Comparison of ENCODE assay signal across 1 cellular context in genomic region chr17:60559995-60560859, GRCh38.
TF ChIP-seq lines count a peak whose summit lies in the region.

No MANE protein-coding gene starts in this region.

TF ChIP-seq in HepG2, 621 proteins besides CTCF, POLR2A, EP300 and RAD21 (continued from another document and continues in another):
- TF ChIP-seq, protein P1, sequence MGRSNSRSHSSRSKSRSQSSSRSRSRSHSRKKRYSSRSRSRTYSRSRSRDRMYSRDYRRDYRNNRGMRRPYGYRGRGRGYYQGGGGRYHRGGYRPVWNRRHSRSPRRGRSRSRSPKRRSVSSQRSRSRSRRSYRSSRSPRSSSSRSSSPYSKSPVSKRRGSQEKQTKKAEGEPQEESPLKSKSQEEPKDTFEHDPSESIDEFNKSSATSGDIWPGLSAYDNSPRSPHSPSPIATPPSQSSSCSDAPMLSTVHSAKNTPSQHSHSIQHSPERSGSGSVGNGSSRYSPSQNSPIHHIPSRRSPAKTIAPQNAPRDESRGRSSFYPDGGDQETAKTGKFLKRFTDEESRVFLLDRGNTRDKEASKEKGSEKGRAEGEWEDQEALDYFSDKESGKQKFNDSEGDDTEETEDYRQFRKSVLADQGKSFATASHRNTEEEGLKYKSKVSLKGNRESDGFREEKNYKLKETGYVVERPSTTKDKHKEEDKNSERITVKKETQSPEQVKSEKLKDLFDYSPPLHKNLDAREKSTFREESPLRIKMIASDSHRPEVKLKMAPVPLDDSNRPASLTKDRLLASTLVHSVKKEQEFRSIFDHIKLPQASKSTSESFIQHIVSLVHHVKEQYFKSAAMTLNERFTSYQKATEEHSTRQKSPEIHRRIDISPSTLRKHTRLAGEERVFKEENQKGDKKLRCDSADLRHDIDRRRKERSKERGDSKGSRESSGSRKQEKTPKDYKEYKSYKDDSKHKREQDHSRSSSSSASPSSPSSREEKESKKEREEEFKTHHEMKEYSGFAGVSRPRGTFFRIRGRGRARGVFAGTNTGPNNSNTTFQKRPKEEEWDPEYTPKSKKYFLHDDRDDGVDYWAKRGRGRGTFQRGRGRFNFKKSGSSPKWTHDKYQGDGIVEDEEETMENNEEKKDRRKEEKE (IDR thresholded peaks at IDR 0.05) = no peak
- TF ChIP-seq MAFK (conservative IDR thresholded peaks at IDR 0.05 in 1 of 2, IDR thresholded peaks at IDR 0.05 in 1 of 2; ENCODE audit: low read length in 2 of 2) (peak; percentile 6 to 9; a peak in 1 of 4 replicates), ZNF850 (CRISPR knock-in tag; conservative IDR thresholded peaks at IDR 0.05) (no peak; the same call in 1 of the 2 replicates), ERF (CRISPR knock-in tag; IDR thresholded peaks at IDR 0.05) (peak; percentile 57; the same call in 1 of the 2 replicates), FIP1L1 (IDR thresholded peaks at IDR 0.05; ENCODE audit: borderline replicate concordance, insufficient read depth, low read depth, low read length) (no peak), PBX2 (CRISPR knock-in tag; IDR thresholded peaks at IDR 0.05) (no peak), ZNF709 (CRISPR knock-in tag; IDR thresholded peaks at IDR 0.05) (no peak), IKZF1 (IDR thresholded peaks at IDR 0.05) (no peak), CBX1 (IDR thresholded peaks at IDR 0.05; ENCODE audit: low read depth) (no peak), RELA (CRISPR knock-in tag; IDR thresholded peaks at IDR 0.05) (0 out of 2 replicates have a peak, but pooled peaks have one; percentile 19), ZNF34 (CRISPR knock-in tag; IDR thresholded peaks at IDR 0.05; ENCODE audit: borderline replicate concordance) (peak; percentile 70; the same call in 1 of the 2 replicates), SP1 (IDR thresholded peaks at IDR 0.05) (no peak), SP1 (CRISPR knock-in tag; IDR thresholded peaks at IDR 0.05) (0 out of 2 replicates have a peak, but pooled peaks have one; percentile 20), ARNT (IDR thresholded peaks at IDR 0.05) (no peak), ZBTB46 (CRISPR knock-in tag; IDR thresholded peaks at IDR 0.05; ENCODE audit: borderline replicate concordance) (no peak), HMG20A (CRISPR knock-in tag; IDR thresholded peaks at IDR 0.05; ENCODE audit: borderline replicate concordance) (peak; percentile 71; the same call in 1 of the 2 replicates), FOXA3 (CRISPR knock-in tag; IDR thresholded peaks at IDR 0.05) (peak; percentile 63; the same call in 1 of the 2 replicates), MAFG (CRISPR knock-in tag; IDR thresholded peaks at IDR 0.05) (no peak), FOXK1 (CRISPR knock-in tag; IDR thresholded peaks at IDR 0.05; ENCODE audit: borderline replicate concordance, low read depth) (peak; percentile 26; the same call in 1 of the 2 replicates), ZNF878 (CRISPR knock-in tag; IDR thresholded peaks at IDR 0.05) (no peak), ZNF33A (CRISPR knock-in tag; IDR thresholded peaks at IDR 0.05; ENCODE audit: borderline replicate concordance) (no peak), NFATC3 (CRISPR knock-in tag; IDR thresholded peaks at IDR 0.05) (no peak), SUZ12 (IDR thresholded peaks at IDR 0.05; ENCODE audit: low read depth, low read length) (no peak), ZNF749 (CRISPR knock-in tag; IDR thresholded peaks at IDR 0.05; ENCODE audit: borderline replicate concordance) (no peak; the same call in 1 of the 2 replicates), ATF1 (CRISPR knock-in tag; IDR thresholded peaks at IDR 0.05) (no peak), FOXA1 (IDR thresholded peaks at IDR 0.05) (no peak), FOXA1 (CRISPR knock-in tag; IDR thresholded peaks at IDR 0.05) (no peak; the same call in 1 of the 2 replicates), EEA1 (CRISPR knock-in tag; IDR thresholded peaks at IDR 0.05; ENCODE audit: borderline replicate concordance) (no peak), PITX1 (CRISPR knock-in tag; IDR thresholded peaks at IDR 0.05) (peak; percentile 87), BRF2 (CRISPR knock-in tag; IDR thresholded peaks at IDR 0.05) (no peak), GTF3A (CRISPR knock-in tag; conservative IDR thresholded peaks at IDR 0.05) (no peak), SRF (IDR thresholded peaks at IDR 0.05; ENCODE audit: low read depth, low read length) (no peak), RBM39 (IDR thresholded peaks at IDR 0.05; ENCODE audit: low read depth, low read length, poor library complexity, severe bottlenecking) (no peak), ZFX (CRISPR knock-in tag; IDR thresholded peaks at IDR 0.05; ENCODE audit: low read depth) (peak; percentile 53), ZNF382 (CRISPR knock-in tag; IDR thresholded peaks at IDR 0.05; ENCODE audit: borderline replicate concordance) (no peak), PHF5A (CRISPR knock-in tag; IDR thresholded peaks at IDR 0.05; ENCODE audit: low read depth, unreplicated experiment) (no peak), SP140L (CRISPR knock-in tag; IDR thresholded peaks at IDR 0.05; ENCODE audit: borderline replicate concordance) (no peak), POGZ (CRISPR knock-in tag; IDR thresholded peaks at IDR 0.05) (peak; percentile 84), SMAD3 (CRISPR knock-in tag; IDR thresholded peaks at IDR 0.05) (peak; percentile 97)
- TF ChIP-seq, protein P2, sequence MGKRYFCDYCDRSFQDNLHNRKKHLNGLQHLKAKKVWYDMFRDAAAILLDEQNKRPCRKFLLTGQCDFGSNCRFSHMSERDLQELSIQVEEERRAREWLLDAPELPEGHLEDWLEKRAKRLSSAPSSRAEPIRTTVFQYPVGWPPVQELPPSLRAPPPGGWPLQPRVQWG (CRISPR knock-in tag; IDR thresholded peaks at IDR 0.05; ENCODE audit: borderline replicate concordance, low read depth) = no peak
- TF ChIP-seq, protein P3, sequence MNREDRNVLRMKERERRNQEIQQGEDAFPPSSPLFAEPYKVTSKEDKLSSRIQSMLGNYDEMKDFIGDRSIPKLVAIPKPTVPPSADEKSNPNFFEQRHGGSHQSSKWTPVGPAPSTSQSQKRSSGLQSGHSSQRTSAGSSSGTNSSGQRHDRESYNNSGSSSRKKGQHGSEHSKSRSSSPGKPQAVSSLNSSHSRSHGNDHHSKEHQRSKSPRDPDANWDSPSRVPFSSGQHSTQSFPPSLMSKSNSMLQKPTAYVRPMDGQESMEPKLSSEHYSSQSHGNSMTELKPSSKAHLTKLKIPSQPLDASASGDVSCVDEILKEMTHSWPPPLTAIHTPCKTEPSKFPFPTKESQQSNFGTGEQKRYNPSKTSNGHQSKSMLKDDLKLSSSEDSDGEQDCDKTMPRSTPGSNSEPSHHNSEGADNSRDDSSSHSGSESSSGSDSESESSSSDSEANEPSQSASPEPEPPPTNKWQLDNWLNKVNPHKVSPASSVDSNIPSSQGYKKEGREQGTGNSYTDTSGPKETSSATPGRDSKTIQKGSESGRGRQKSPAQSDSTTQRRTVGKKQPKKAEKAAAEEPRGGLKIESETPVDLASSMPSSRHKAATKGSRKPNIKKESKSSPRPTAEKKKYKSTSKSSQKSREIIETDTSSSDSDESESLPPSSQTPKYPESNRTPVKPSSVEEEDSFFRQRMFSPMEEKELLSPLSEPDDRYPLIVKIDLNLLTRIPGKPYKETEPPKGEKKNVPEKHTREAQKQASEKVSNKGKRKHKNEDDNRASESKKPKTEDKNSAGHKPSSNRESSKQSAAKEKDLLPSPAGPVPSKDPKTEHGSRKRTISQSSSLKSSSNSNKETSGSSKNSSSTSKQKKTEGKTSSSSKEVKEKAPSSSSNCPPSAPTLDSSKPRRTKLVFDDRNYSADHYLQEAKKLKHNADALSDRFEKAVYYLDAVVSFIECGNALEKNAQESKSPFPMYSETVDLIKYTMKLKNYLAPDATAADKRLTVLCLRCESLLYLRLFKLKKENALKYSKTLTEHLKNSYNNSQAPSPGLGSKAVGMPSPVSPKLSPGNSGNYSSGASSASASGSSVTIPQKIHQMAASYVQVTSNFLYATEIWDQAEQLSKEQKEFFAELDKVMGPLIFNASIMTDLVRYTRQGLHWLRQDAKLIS (CRISPR knock-in tag; IDR thresholded peaks at IDR 0.05) = no peak; the same call in 1 of the 2 replicates
- TF ChIP-seq, protein P4, sequence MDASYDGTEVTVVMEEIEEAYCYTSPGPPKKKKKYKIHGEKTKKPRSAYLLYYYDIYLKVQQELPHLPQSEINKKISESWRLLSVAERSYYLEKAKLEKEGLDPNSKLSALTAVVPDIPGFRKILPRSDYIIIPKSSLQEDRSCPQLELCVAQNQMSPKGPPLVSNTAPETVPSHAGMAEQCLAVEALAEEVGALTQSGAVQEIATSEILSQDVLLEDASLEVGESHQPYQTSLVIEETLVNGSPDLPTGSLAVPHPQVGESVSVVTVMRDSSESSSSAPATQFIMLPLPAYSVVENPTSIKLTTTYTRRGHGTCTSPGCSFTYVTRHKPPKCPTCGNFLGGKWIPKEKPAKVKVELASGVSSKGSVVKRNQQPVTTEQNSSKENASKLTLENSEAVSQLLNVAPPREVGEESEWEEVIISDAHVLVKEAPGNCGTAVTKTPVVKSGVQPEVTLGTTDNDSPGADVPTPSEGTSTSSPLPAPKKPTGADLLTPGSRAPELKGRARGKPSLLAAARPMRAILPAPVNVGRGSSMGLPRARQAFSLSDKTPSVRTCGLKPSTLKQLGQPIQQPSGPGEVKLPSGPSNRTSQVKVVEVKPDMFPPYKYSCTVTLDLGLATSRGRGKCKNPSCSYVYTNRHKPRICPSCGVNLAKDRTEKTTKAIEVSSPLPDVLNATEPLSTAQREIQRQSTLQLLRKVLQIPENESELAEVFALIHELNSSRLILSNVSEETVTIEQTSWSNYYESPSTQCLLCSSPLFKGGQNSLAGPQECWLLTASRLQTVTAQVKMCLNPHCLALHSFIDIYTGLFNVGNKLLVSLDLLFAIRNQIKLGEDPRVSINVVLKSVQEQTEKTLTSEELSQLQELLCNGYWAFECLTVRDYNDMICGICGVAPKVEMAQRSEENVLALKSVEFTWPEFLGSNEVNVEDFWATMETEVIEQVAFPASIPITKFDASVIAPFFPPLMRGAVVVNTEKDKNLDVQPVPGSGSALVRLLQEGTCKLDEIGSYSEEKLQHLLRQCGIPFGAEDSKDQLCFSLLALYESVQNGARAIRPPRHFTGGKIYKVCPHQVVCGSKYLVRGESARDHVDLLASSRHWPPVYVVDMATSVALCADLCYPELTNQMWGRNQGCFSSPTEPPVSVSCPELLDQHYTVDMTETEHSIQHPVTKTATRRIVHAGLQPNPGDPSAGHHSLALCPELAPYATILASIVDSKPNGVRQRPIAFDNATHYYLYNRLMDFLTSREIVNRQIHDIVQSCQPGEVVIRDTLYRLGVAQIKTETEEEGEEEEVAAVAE (CRISPR knock-in tag; IDR thresholded peaks at IDR 0.05; ENCODE audit: borderline replicate concordance) = 0 out of 2 replicates have a peak, but pooled peaks have one; percentile 40
- TF ChIP-seq, protein P5, sequence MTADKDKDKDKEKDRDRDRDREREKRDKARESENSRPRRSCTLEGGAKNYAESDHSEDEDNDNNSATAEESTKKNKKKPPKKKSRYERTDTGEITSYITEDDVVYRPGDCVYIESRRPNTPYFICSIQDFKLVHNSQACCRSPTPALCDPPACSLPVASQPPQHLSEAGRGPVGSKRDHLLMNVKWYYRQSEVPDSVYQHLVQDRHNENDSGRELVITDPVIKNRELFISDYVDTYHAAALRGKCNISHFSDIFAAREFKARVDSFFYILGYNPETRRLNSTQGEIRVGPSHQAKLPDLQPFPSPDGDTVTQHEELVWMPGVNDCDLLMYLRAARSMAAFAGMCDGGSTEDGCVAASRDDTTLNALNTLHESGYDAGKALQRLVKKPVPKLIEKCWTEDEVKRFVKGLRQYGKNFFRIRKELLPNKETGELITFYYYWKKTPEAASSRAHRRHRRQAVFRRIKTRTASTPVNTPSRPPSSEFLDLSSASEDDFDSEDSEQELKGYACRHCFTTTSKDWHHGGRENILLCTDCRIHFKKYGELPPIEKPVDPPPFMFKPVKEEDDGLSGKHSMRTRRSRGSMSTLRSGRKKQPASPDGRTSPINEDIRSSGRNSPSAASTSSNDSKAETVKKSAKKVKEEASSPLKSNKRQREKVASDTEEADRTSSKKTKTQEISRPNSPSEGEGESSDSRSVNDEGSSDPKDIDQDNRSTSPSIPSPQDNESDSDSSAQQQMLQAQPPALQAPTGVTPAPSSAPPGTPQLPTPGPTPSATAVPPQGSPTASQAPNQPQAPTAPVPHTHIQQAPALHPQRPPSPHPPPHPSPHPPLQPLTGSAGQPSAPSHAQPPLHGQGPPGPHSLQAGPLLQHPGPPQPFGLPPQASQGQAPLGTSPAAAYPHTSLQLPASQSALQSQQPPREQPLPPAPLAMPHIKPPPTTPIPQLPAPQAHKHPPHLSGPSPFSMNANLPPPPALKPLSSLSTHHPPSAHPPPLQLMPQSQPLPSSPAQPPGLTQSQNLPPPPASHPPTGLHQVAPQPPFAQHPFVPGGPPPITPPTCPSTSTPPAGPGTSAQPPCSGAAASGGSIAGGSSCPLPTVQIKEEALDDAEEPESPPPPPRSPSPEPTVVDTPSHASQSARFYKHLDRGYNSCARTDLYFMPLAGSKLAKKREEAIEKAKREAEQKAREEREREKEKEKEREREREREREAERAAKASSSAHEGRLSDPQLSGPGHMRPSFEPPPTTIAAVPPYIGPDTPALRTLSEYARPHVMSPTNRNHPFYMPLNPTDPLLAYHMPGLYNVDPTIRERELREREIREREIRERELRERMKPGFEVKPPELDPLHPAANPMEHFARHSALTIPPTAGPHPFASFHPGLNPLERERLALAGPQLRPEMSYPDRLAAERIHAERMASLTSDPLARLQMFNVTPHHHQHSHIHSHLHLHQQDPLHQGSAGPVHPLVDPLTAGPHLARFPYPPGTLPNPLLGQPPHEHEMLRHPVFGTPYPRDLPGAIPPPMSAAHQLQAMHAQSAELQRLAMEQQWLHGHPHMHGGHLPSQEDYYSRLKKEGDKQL (CRISPR knock-in tag; IDR thresholded peaks at IDR 0.05; ENCODE audit: low read depth) = no peak
